ENCODE assay signal across 20 cellular contexts in the genomic region with DNA sequence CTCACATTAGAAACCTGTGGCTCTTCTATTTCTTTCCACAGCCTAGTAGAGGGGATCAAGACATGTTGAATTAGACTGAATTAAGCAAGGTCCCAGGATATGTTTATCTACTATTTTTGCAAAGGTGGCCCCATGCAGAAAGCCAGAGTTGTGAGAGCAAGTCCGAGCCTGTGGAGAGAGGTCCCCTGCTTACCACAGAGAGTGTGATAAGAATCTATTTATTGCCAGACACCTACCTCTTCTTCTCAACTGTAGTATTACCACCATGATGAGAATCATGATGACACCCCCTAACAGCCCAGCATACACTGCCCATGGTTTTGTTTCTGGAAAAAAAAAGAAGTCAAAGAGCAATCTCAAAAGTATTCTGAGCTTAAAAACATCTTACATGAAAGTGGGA. TPM values are rescaled to one million over a fixed set of nuclear protein-coding genes. Genes with fewer than 3 reads are reported as not detected.
DNase-seq lines count a peak whose midpoint lies in the region; ATAC-seq lines count a peak whose summit lies in the region.
"Had no signal": no experiment of that assay in that cellular context is flagged by ENCODE, and none has a peak within 500 bp of the region (broad histone marks: within the 10 kb centered on the region; RNA-seq: fewer than 3 reads in every experiment).

No MANE protein-coding gene starts in this region.

- intact Hi-C loops in naive thymus-derived CD4-positive, alpha-beta T cell (cut with micrococcal nuclease): loop anchor here in 1 of 2 donors (2.0 kb wide), 1 partner anchor 15 kb away; no protein-coding TSS in a partner anchor

- H3K4me1 Mint-ChIP-seq in T-helper 1 cell treated with Interleukin-12 subunit alpha and Interleukin-12 subunit beta and Interleukin-4 antibody, amounts not matched to agents 30 μg/mL and 1 μg/mL, for 36 hours (ENCODE audit: low read depth): peaks cover 87% of the 10 kb centered on the region
- H3K4me1 Mint-ChIP-seq in T-helper 2 cell treated with Interferon-gamma antibody and Interleukin-4, amounts not matched to agents 5 μg/mL and 100 μg/mL, for 36 hours (ENCODE audit: low read depth): peaks cover 90% of the 10 kb centered on the region
- H3K4me1 Mint-ChIP-seq in naive thymus-derived CD4-positive, alpha-beta T cell: peaks cover 65 to 94% (median 89%) of the 10 kb centered on the region in 7 donors
- H3K4me1 Mint-ChIP-seq: mesothelial cell of epicardium had no signal

- H3K27me3 Mint-ChIP-seq in T-helper 1 cell treated with Interleukin-12 subunit alpha and Interleukin-12 subunit beta and Interleukin-4 antibody, amounts not matched to agents 30 μg/mL and 1 μg/mL, for 36 hours (ENCODE audit: low read depth): no peaks in the 10 kb centered on the region
- H3K27me3 Mint-ChIP-seq in T-helper 2 cell treated with Interferon-gamma antibody and Interleukin-4, amounts not matched to agents 5 μg/mL and 100 μg/mL, for 36 hours (ENCODE audit: low read depth): no peaks in the 10 kb centered on the region
- H3K27me3 Mint-ChIP-seq in naive thymus-derived CD4-positive, alpha-beta T cell: no peaks in the 10 kb centered on the region

- H3K9me3 Mint-ChIP-seq in T-helper 1 cell treated with Interleukin-12 subunit alpha and Interleukin-12 subunit beta and Interleukin-4 antibody, amounts not matched to agents 30 μg/mL and 1 μg/mL, for 36 hours: peaks cover 5% of the 10 kb centered on the region
- H3K9me3 Mint-ChIP-seq in T-helper 2 cell treated with Interferon-gamma antibody and Interleukin-4, amounts not matched to agents 5 μg/mL and 100 μg/mL, for 36 hours: peaks cover 5% of the 10 kb centered on the region
- H3K9me3 Mint-ChIP-seq in naive thymus-derived CD4-positive, alpha-beta T cell: peaks cover 0 to 10% (median 1%) of the 10 kb centered on the region in 11 donors
- H3K9me3 Mint-ChIP-seq: immature natural killer cell had no signal

- H3K4me1 ChIP-seq in naive thymus-derived CD4-positive, alpha-beta T cell (ENCODE audit: control insufficient read depth in 2 of 2, insufficient read depth in 2 of 2, low read length in 2 of 2): peaks cover 73 to 74% of the 10 kb centered on the region in 2 donors
- H3K4me1 ChIP-seq: pancreas had no signal

- DNase-seq in T-helper 1 cell (no peak), ureter (ENCODE audit: low spot score) (no peak), NCI-H1092 (lab: John Stamatoyannopoulos, UW) (no peak)
- DNase-seq in T-helper 2 cell treated with Interferon-gamma antibody and Interleukin-4, amounts not matched to agents 5 μg/mL and 100 μg/mL, for 36 hours (ENCODE audit: low spot score): peak; percentile 45
- no peak for DNase-seq in naive thymus-derived CD4-positive, alpha-beta T cell
- DNase-seq: 8988T, Caco-2, GM23248, immature natural killer cell, NCI-H1092 treated with DMSO at 0.1 percent for 48 hours, NCI-H226, pancreas, PC-9, trophoblast cell had no signal

- peak overlapping the region; percentile 47 for H3K4me3 Mint-ChIP-seq in T-helper 1 cell treated with Interleukin-12 subunit alpha and Interleukin-12 subunit beta and Interleukin-4 antibody, amounts not matched to agents 30 μg/mL and 1 μg/mL, for 36 hours
- H3K4me3 Mint-ChIP-seq in T-helper 2 cell treated with Interferon-gamma antibody and Interleukin-4, amounts not matched to agents 5 μg/mL and 100 μg/mL, for 36 hours: peak overlapping the region; percentile 87
- H3K4me3 Mint-ChIP-seq in naive thymus-derived CD4-positive, alpha-beta T cell: peak overlapping the region in 6 of 10 donors; percentile 5 to 99 (median 62)
- H3K4me3 Mint-ChIP-seq: immature natural killer cell, mesothelial cell of epicardium had no signal

- POLR2A ChIA-PET in naive thymus-derived CD4-positive, alpha-beta T cell (lab: Charles Lee): interaction anchor here (1.2 to 3.7 kb wide), 2 partner anchors 16 to 22 kb away, joined by 3 to 13 read pairs; a partner anchor contains a TSS

- H3K27ac Mint-ChIP-seq in T-helper 1 cell treated with Interleukin-12 subunit alpha and Interleukin-12 subunit beta and Interleukin-4 antibody, amounts not matched to agents 30 μg/mL and 1 μg/mL, for 36 hours: peak overlapping the region; percentile 99
- peak overlapping the region; percentile 99 for H3K27ac Mint-ChIP-seq in T-helper 2 cell treated with Interferon-gamma antibody and Interleukin-4, amounts not matched to agents 5 μg/mL and 100 μg/mL, for 36 hours
- H3K27ac Mint-ChIP-seq in naive thymus-derived CD4-positive, alpha-beta T cell: peak overlapping the region; percentile 38 to 100 (median 80)
- H3K27ac Mint-ChIP-seq: immature natural killer cell, mesothelial cell of epicardium had no signal

- H3K36me3 ChIP-seq in naive thymus-derived CD4-positive, alpha-beta T cell (ENCODE audit: control insufficient read depth in 2 of 3, insufficient read depth in 3 of 3, low read length in 3 of 3): peaks cover 4 to 11% (median 10%) of the 10 kb centered on the region in 3 experiments
- H3K36me3 ChIP-seq: pancreas had no signal

- peaks cover 84% of the 10 kb centered on the region for H3K36me3 Mint-ChIP-seq in T-helper 1 cell treated with Interleukin-12 subunit alpha and Interleukin-12 subunit beta and Interleukin-4 antibody, amounts not matched to agents 30 μg/mL and 1 μg/mL, for 36 hours (ENCODE audit: low read depth)
- peaks cover 91% of the 10 kb centered on the region for H3K36me3 Mint-ChIP-seq in T-helper 2 cell treated with Interferon-gamma antibody and Interleukin-4, amounts not matched to agents 5 μg/mL and 100 μg/mL, for 36 hours (ENCODE audit: low read depth)
- H3K36me3 Mint-ChIP-seq in naive thymus-derived CD4-positive, alpha-beta T cell: peaks cover 17 to 84% (median 64%) of the 10 kb centered on the region in 5 donors
- H3K36me3 Mint-ChIP-seq: mesothelial cell of epicardium had no signal

- ATAC-seq in HG02588 (IDR thresholded peaks at IDR 0.05; ENCODE audit: unreplicated experiment): peak; percentile 23
- no peak for ATAC-seq in naive thymus-derived CD4-positive, alpha-beta T cell
- ATAC-seq in GM21529 (IDR thresholded peaks at IDR 0.05; ENCODE audit: unreplicated experiment): no peak
- ATAC-seq: pancreas had no signal

- no peaks in the 10 kb centered on the region for H3K9me3 ChIP-seq in naive thymus-derived CD4-positive, alpha-beta T cell (ENCODE audit: control insufficient read depth in 2 of 3, low read length in 3 of 3)
- H3K9me3 ChIP-seq: Caco-2, pancreas had no signal

- no peak overlapping the region for H3K27ac ChIP-seq in naive thymus-derived CD4-positive, alpha-beta T cell (ENCODE audit: low read depth, low read length)
- H3K27ac ChIP-seq: GM23248, pancreas, PC-9 had no signal

- CTCF ChIA-PET in naive thymus-derived CD4-positive, alpha-beta T cell (lab: Charles Lee): interaction anchor here (0.7 to 1.8 kb wide), 4 partner anchors 23 to 145 kb away, joined by 3 to 6 read pairs (median 4); a partner anchor contains a TSS

- no peaks in the 10 kb centered on the region for H3K27me3 ChIP-seq in naive thymus-derived CD4-positive, alpha-beta T cell (ENCODE audit: control insufficient read depth in 2 of 2, insufficient read depth in 2 of 2, low read length in 2 of 2)
- H3K27me3 ChIP-seq: pancreas had no signal

- H3K4me3 ChIP-seq in naive thymus-derived CD4-positive, alpha-beta T cell (ENCODE audit: low read length): no peak overlapping the region
- H3K4me3 ChIP-seq: GM23248, pancreas, PC-9 had no signal

RNA-seq across cellular contexts. Expression of a gene that starts 23.0 kb away (rescaled TPM):
- total RNA-seq in naive thymus-derived CD4-positive, alpha-beta T cell: 10 to 100 TPM; 18.3 to 90.3 (median 31.9) TPM
- polyA plus RNA-seq in naive thymus-derived CD4-positive, alpha-beta T cell: 10 to 100 TPM; 14.6 to 17.4 TPM
- 0.83 TPM for total RNA-seq in ureter
- total RNA-seq: astrocyte, Caco-2, fibroblast of villous mesenchyme, GM23248, mesothelial cell of epicardium, PC-9 had no signal
- polyA plus RNA-seq: GM23248 had no signal

RNA-seq across cellular contexts. Expression of a gene that starts 44.6 kb away (rescaled TPM):
- total RNA-seq in naive thymus-derived CD4-positive, alpha-beta T cell: 10 to 100 TPM; 25.1 to 40.7 (median 32.3) TPM
- 10 to 100 TPM in 1 of 2 donors, 1 to 10 TPM in 1; 7.4 to 11.3 TPM for polyA plus RNA-seq in naive thymus-derived CD4-positive, alpha-beta T cell
- total RNA-seq in ureter: 7.7 TPM
- total RNA-seq: astrocyte, Caco-2, fibroblast of villous mesenchyme, GM23248, mesothelial cell of epicardium, PC-9 had no signal
- polyA plus RNA-seq: GM23248 had no signal

Comparison
In these comparisons a context has a peak if more than half of its experiments do, and no peak if none do; other contexts are left out.
1. RNA of a gene that starts 23.0 kb away (total RNA-seq): 18.3 to 90.3 TPM in naive thymus-derived CD4-positive, alpha-beta T cell; 0.83 TPM in ureter (single experiment); every median in the first group is over 10 times any median in the second.
2. Peak in every context shown above with its lines, with median percentiles within 50 percentile points of each other: H3K27ac Mint-ChIP-seq and H3K4me3 Mint-ChIP-seq.